ENCODE assay signal across 1 cellular context in the genomic region with DNA sequence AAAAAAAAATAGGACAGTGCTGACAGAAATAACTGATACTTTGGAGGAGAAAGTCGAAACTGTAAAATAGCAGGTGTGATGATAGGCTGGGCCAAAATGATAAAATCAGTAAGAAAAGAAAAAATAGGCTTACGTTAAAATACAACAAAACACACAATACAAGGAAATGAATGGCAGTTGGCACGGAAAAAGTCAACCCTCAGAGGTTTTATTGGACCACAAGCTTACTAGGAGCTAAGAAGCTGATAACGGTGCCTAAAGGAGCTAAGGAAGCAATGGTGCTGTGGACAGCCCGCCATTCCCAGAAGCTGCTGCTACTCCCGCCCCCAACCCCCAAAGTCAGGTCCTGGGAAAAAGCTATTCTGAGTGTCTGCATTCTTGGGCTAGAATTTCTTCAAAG.
A peak's percentile ranks its signal among the peaks of the same experiment; 100 is the strongest.
TF ChIP-seq lines count a peak whose summit lies in the region.

No MANE protein-coding gene starts in this region.

TF ChIP-seq in endothelial cell of umbilical vein, 7 proteins besides CTCF, POLR2A, EP300 and RAD21 (continued from another document):
- TF ChIP-seq, protein P1, sequence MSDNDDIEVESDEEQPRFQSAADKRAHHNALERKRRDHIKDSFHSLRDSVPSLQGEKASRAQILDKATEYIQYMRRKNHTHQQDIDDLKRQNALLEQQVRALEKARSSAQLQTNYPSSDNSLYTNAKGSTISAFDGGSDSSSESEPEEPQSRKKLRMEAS (IDR thresholded peaks at IDR 0.05; ENCODE audit: insufficient read depth, insufficient read length) = no peak
- TF ChIP-seq MYC (IDR thresholded peaks at IDR 0.05; ENCODE audit: low read depth, low read length) = no peak
- no peak for TF ChIP-seq FOS (IDR thresholded peaks at IDR 0.05; ENCODE audit: borderline replicate concordance, insufficient read depth, low read length)
- TF ChIP-seq JUN (IDR thresholded peaks at IDR 0.05; ENCODE audit: borderline replicate concordance, insufficient read depth, insufficient read length, low read depth) = no peak
- peak; percentile 71 for TF ChIP-seq GATA2 (IDR thresholded peaks at IDR 0.05; ENCODE audit: insufficient read depth, insufficient read length, low read depth, low read length)
TF ChIP-seq in endothelial cell of umbilical vein: peak in this region for 2.
